1 cellular context compared by ENCODE assay signal in genomic region chr3:128650096-128651050, GRCh38.
A peak's percentile ranks its signal among the peaks of the same experiment; 100 is the strongest.
TF ChIP-seq lines count a peak whose summit lies in the region.

Gene RPN1, minus strand, starts transcription at chr3:128650818. Its CDS starts 18 bp downstream, at chr3:128650800.

TF ChIP-seq in K562, 482 proteins besides CTCF, POLR2A, EP300 and RAD21 (continued from another document):
- TF ChIP-seq ZBTB12 (CRISPR knock-in tag; IDR thresholded peaks at IDR 0.05) (peak; percentile 81; the same call in 1 of the 2 replicates), ZNF121 (CRISPR knock-in tag; conservative IDR thresholded peaks at IDR 0.05) (no peak), WHSC1 (IDR thresholded peaks at IDR 0.05; ENCODE audit: low read length) (no peak), EHMT2 (IDR thresholded peaks at IDR 0.05) (no peak), C11orf30 (IDR thresholded peaks at IDR 0.05; ENCODE audit: low read depth) (peak; percentile 85), ZBED1 (IDR thresholded peaks at IDR 0.05) (no peak), PML (IDR thresholded peaks at IDR 0.05; ENCODE audit: low read length) (peak; percentile 72; the same call in 1 of the 2 replicates), HDAC1 (IDR thresholded peaks at IDR 0.05) (peak in 1 of 2 experiments; percentile 43; a peak in 2 of 4 replicates), CLOCK (CRISPR knock-in tag; IDR thresholded peaks at IDR 0.05; ENCODE audit: borderline replicate concordance) (no peak), KAT2B (IDR thresholded peaks at IDR 0.05; ENCODE audit: low read depth, low read length) (no peak), ARID4B (CRISPR knock-in tag; IDR thresholded peaks at IDR 0.05) (peak; percentile 75; the same call in 1 of the 2 replicates), HOXB6 (CRISPR knock-in tag; IDR thresholded peaks at IDR 0.05; ENCODE audit: borderline replicate concordance) (no peak), KDM2B (CRISPR knock-in tag; IDR thresholded peaks at IDR 0.05) (no peak), ZNF75A (CRISPR knock-in tag; IDR thresholded peaks at IDR 0.05) (no peak), CREB1 (IDR thresholded peaks at IDR 0.05) (peak; percentile 93), CREB1 (CRISPR knock-in tag; IDR thresholded peaks at IDR 0.05) (peak; percentile 92), STAT5B (CRISPR knock-in tag; IDR thresholded peaks at IDR 0.05) (no peak), ATF3 (IDR thresholded peaks at IDR 0.05) (no peak), ATF3 (CRISPR knock-in tag; conservative IDR thresholded peaks at IDR 0.05) (no peak), EP400 (IDR thresholded peaks at IDR 0.05) (peak; percentile 87), BHLHE40 (IDR thresholded peaks at IDR 0.05; ENCODE audit: low read length) (peak; percentile 56), UBTF (IDR thresholded peaks at IDR 0.05; ENCODE audit: borderline replicate concordance in 1 of 2, low read depth in 2 of 2, low read length in 2 of 2) (0 out of 4 replicates have a peak, but pooled peaks have one; percentile 20 to 37), USF2 (CRISPR knock-in tag; IDR thresholded peaks at IDR 0.05) (peak; percentile 71), ZNF785 (CRISPR knock-in tag; IDR thresholded peaks at IDR 0.05) (no peak), ZBTB26 (CRISPR knock-in tag; IDR thresholded peaks at IDR 0.05) (no peak), ZNF668 (CRISPR knock-in tag; IDR thresholded peaks at IDR 0.05) (no peak), CXXC5 (CRISPR knock-in tag; IDR thresholded peaks at IDR 0.05) (peak; percentile 11; the same call in 1 of the 2 replicates), ZBTB11 (CRISPR knock-in tag; IDR thresholded peaks at IDR 0.05) (no peak)
